In genomic region chr1:229231754-229232119, GRCh38 we compare ENCODE assay signal across 12 cellular contexts. TPM values are rescaled to one million over a fixed set of nuclear protein-coding genes. Genes with fewer than 3 reads are reported as not detected.
DNase-seq lines count a peak whose midpoint lies in the region; ATAC-seq and TF ChIP-seq lines count a peak whose summit lies in the region.
"Had no signal": no experiment of that assay in that cellular context is flagged by ENCODE, and none has a peak within 500 bp of the region (broad histone marks: within the 10 kb centered on the region; RNA-seq: fewer than 3 reads in every experiment).

No MANE protein-coding gene starts in this region.

- intact Hi-C loops in sciatic nerve (cut with DNase I): no loop called here
- intact Hi-C loops in posterior vena cava (cut with DNase I): no loop called here

- H3K36me3 ChIP-seq in OCI-LY3 (replicated peaks; ENCODE audit: low read depth, low read length): no peaks in the 10 kb centered on the region
- no peaks in the 10 kb centered on the region for H3K36me3 ChIP-seq in HAP-1 (replicated peaks)
- H3K36me3 ChIP-seq: tibial artery had no signal

- no peaks in the 10 kb centered on the region for H4K20me1 ChIP-seq in OCI-LY3 (ENCODE audit: insufficient read depth, low read length)

- H3K9me3 ChIP-seq in OCI-LY3 (ENCODE audit: insufficient read depth, low read length): no peaks in the 10 kb centered on the region
- no peaks in the 10 kb centered on the region for H3K9me3 ChIP-seq in HAP-1
- H3K9me3 ChIP-seq: SK-N-SH, tibial artery had no signal

- TF ChIP-seq CTCF in GM13977 (IDR thresholded peaks at IDR 0.05; ENCODE audit: extremely low read depth, insufficient read depth, missing control alignments) (peak; percentile 22), OCI-LY3 (IDR thresholded peaks at IDR 0.05; ENCODE audit: low read depth, low read length) (peak; percentile 39)

- peak overlapping the region; percentile 87 for H3K4me2 ChIP-seq in OCI-LY3 (ENCODE audit: low read length)
- H3K4me2 ChIP-seq: SK-N-SH had no signal

- peaks cover 63% of the 10 kb centered on the region for H3K27me3 ChIP-seq in OCI-LY3 (ENCODE audit: low read depth, low read length)
- no peaks in the 10 kb centered on the region for H3K27me3 ChIP-seq in HAP-1 (ENCODE audit: low read depth)

- H3K9ac ChIP-seq in OCI-LY3 (ENCODE audit: low read length): 0 out of 2 replicates have a peak overlapping the region, but pooled peaks have one; percentile 13
- H3K9ac ChIP-seq: SK-N-SH had no signal

- in situ Hi-C loops in GM13977 (cut with MboI; ENCODE audit: low pct_unique_long_range_greater_than_20kb, low sequenced_read_pairs, unreplicated experiment): no loop called here
- in situ Hi-C loops in HAP-1 (cut with MboI; ENCODE audit: low sequenced_read_pairs): no loop called here

- ATAC-seq in sciatic nerve (no peak), HG02588 (IDR thresholded peaks at IDR 0.05; ENCODE audit: unreplicated experiment) (no peak)

- no peak for DNase-seq in GM13977 (ENCODE audit: low spot score)
- DNase-seq in epithelial cell of prostate (ENCODE audit: low read depth, low spot score): no peak
- DNase-seq in sciatic nerve (ENCODE audit: low spot score): peak; percentile 53
- no peak for DNase-seq in NCI-H2196 treated with DMSO at 0.1 percent for 48 hours (lab: John Stamatoyannopoulos, UW; ENCODE audit: unreplicated experiment)
- DNase-seq in HAP-1 (ENCODE audit: low spot score in 2 of 2): no peak
- DNase-seq in posterior vena cava (ENCODE audit: low spot score): no peak
- DNase-seq: activated CD4-positive, alpha-beta T cell treated with anti-CD3 and anti-CD28 coated beads for 48 hours; activated naive CD4-positive, alpha-beta T cell treated with anti-CD3 and anti-CD28 coated beads for 36 hours; SK-N-SH; tibial artery had no signal

- H3K79me2 ChIP-seq in OCI-LY3 (ENCODE audit: low read length): no peaks in the 10 kb centered on the region

- peak overlapping the region; percentile 72 for H3K4me3 ChIP-seq in OCI-LY3 (ENCODE audit: low read length)
- H3K4me3 ChIP-seq in HAP-1: no peak overlapping the region
- H3K4me3 ChIP-seq: tibial artery had no signal

- no peak overlapping the region for H3K27ac ChIP-seq in OCI-LY3 (ENCODE audit: low read length)
- peak overlapping the region; percentile 57 for H3K27ac ChIP-seq in epithelial cell of prostate
- H3K27ac ChIP-seq: tibial artery had no signal

- H2AFZ ChIP-seq in OCI-LY3 (ENCODE audit: low read depth, low read length): no peak overlapping the region

- H3K4me1 ChIP-seq in OCI-LY3 (ENCODE audit: low read length): peaks cover 42% of the 10 kb centered on the region
- H3K4me1 ChIP-seq in HAP-1: peaks cover 17% of the 10 kb centered on the region

RNA-seq across cellular contexts. Expression of gene RAB4A, which starts 39.2 kb away (rescaled TPM):
- total RNA-seq in sciatic nerve (65.3 TPM), posterior vena cava (10 to 100 TPM; 56.2 to 58.9 TPM)
